ENCODE assay signal across 10 cellular contexts in the genomic region with DNA sequence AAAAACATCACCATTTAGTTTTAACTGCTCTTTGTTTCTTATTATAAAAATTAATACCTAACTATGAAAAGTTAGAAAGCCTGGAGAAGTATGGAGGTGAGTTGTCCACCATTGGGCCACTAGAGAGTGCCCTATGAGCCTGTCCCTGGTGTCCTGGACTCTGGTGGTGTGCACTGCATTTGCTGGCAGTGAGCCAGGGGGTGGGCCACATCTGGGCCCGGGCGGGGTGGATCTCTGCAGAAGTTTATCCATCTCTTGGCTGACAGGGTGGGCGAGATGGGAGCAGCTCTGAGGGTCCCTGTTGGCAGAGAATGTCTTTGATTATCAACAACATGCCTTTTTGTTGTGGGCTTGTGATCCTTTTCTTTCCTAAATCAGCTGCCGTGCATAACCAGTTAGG. TPM values are rescaled to one million over a fixed set of nuclear protein-coding genes. Genes with fewer than 3 reads are reported as not detected.
A peak's percentile ranks its signal among the peaks of the same experiment; 100 is the strongest.
DNase-seq lines count a peak whose midpoint lies in the region; ATAC-seq and TF ChIP-seq lines count a peak whose summit lies in the region.
"Had no signal": no experiment of that assay in that cellular context is flagged by ENCODE, and none has a peak within 500 bp of the region (broad histone marks: within the 10 kb centered on the region; RNA-seq: fewer than 3 reads in every experiment).

No MANE protein-coding gene starts in this region.

- intact Hi-C loops in MCF 10A (cut with micrococcal nuclease), result no loop called here

- no peaks in the 10 kb centered on the region for H3K9me3 Mint-ChIP-seq in MCF 10A (ENCODE audit: unreplicated experiment)
- no peaks in the 10 kb centered on the region for H3K9me3 Mint-ChIP-seq in nephron
- peaks cover 2% of the 10 kb centered on the region for H3K9me3 Mint-ChIP-seq in glutamatergic neuron (ENCODE audit: unreplicated experiment)
- H3K9me3 Mint-ChIP-seq in neural progenitor cell, result no peaks in the 10 kb centered on the region

- H3K4me3 ChIP-seq in DOHH2 (ENCODE audit: low read length) (peak overlapping the region; percentile 54), neural progenitor cell (no peak overlapping the region)

- CTCF ChIA-PET in MCF 10A (lab: Yijun Ruan, JAX), result interaction anchor here (0.6 to 0.9 kb wide), 2 partner anchors 12 to 36 kb away, joined by 3 read pairs; no protein-coding TSS in a partner anchor

- no peak overlapping the region for H2AFZ ChIP-seq in neural progenitor cell (replicated peaks)

- no peaks in the 10 kb centered on the region for H3K9me2 ChIP-seq in DOHH2 (replicated peaks; ENCODE audit: control insufficient read depth, low read length)

- H3K36me3 Mint-ChIP-seq in MCF 10A (ENCODE audit: insufficient read depth, unreplicated experiment) (peaks cover 37% of the 10 kb centered on the region), nephron (ENCODE audit: low read depth) (peaks cover 18% of the 10 kb centered on the region), glutamatergic neuron (ENCODE audit: unreplicated experiment) (no peaks in the 10 kb centered on the region), neural progenitor cell (peaks cover 31% of the 10 kb centered on the region)

- DNase-seq in MCF 10A (ENCODE audit: unreplicated experiment) (no peak), glutamatergic neuron (no peak), neural progenitor cell (ENCODE audit: low spot score) (no peak)
- DNase-seq: activated CD4-positive, alpha-beta T cell treated with anti-CD3 and anti-CD28 coated beads for 4 hours; NCI-H2171 treated with DMSO at 0.1 percent for 48 hours had no signal

- H3K9me3 ChIP-seq in DOHH2 (ENCODE audit: control insufficient read depth, insufficient read depth, low read length) (no peaks in the 10 kb centered on the region), neural progenitor cell (ENCODE audit: low read depth) (no peaks in the 10 kb centered on the region)

- H3K27me3 ChIP-seq in DOHH2 (ENCODE audit: control insufficient read depth, low read length) (no peaks in the 10 kb centered on the region), neural progenitor cell (no peaks in the 10 kb centered on the region)

- H3K9ac ChIP-seq in neural progenitor cell, result no peak overlapping the region

- H3K27me3 Mint-ChIP-seq in MCF 10A (ENCODE audit: insufficient read depth, unreplicated experiment), result no peaks in the 10 kb centered on the region
- no peaks in the 10 kb centered on the region for H3K27me3 Mint-ChIP-seq in nephron (ENCODE audit: low read depth)
- H3K27me3 Mint-ChIP-seq in glutamatergic neuron (ENCODE audit: unreplicated experiment), result no peaks in the 10 kb centered on the region
- no peaks in the 10 kb centered on the region for H3K27me3 Mint-ChIP-seq in neural progenitor cell (ENCODE audit: insufficient read depth, low read depth)

- H3K4me2 ChIP-seq in DOHH2 (ENCODE audit: low read length), result peak overlapping the region; percentile 70
- no peak overlapping the region for H3K4me2 ChIP-seq in neural progenitor cell

- TF ChIP-seq EP300 in Ishikawa (IDR thresholded peaks at IDR 0.05; ENCODE audit: borderline replicate concordance), result no peak

- POLR2A ChIA-PET in MCF 10A (lab: Yijun Ruan, JAX), result interaction anchor here (1.7 to 1.9 kb wide), 2 partner anchors 11 to 88 kb away, joined by 9 read pairs; a partner anchor contains a TSS

- no peak overlapping the region for H3K4me3 Mint-ChIP-seq in MCF 10A (ENCODE audit: unreplicated experiment)
- H3K4me3 Mint-ChIP-seq in nephron, result peak overlapping the region in 1 of 3 experiments; percentile 3
- H3K4me3 Mint-ChIP-seq in glutamatergic neuron (ENCODE audit: unreplicated experiment), result no peak overlapping the region
- H3K4me3 Mint-ChIP-seq in neural progenitor cell, result no peak overlapping the region

- no peak for TF ChIP-seq RAD21 in Ishikawa (IDR thresholded peaks at IDR 0.05; ENCODE audit: low read depth)

- H3K4me1 ChIP-seq in DOHH2 (ENCODE audit: control insufficient read depth, low read length) (peaks cover 78% of the 10 kb centered on the region), neural progenitor cell (peaks cover 6% of the 10 kb centered on the region)

- peaks cover 6% of the 10 kb centered on the region; the same call in 1 of the 2 replicates for H3F3A ChIP-seq in DOHH2 (ENCODE audit: control insufficient read depth, insufficient read depth)
- no peaks in the 10 kb centered on the region for H3F3A ChIP-seq in neural progenitor cell (ENCODE audit: low read depth)

- H3K27ac Mint-ChIP-seq in MCF 10A (ENCODE audit: low read depth, unreplicated experiment) (peak overlapping the region; percentile 61), nephron (peak overlapping the region; percentile 54 to 68 (median 59)), glutamatergic neuron (ENCODE audit: unreplicated experiment) (no peak overlapping the region), neural progenitor cell (no peak overlapping the region)

- H4K20me1 ChIP-seq in DOHH2 (ENCODE audit: control insufficient read depth, insufficient read depth, low read depth, low read length) (peaks cover 78% of the 10 kb centered on the region), neural progenitor cell (ENCODE audit: low read depth) (peaks cover 100% of the 10 kb centered on the region)

- no TSS peak for BruUV-seq in MCF 10A (replicated peaks; lab: Mats Ljungman, UMichigan)

- H3K79me2 ChIP-seq in DOHH2 (ENCODE audit: control insufficient read depth, low read length) (peaks cover 100% of the 10 kb centered on the region), neural progenitor cell (ENCODE audit: low read depth) (peaks cover 100% of the 10 kb centered on the region)

- H3K36me3 ChIP-seq in DOHH2 (ENCODE audit: control insufficient read depth, low read length), result peaks cover 86% of the 10 kb centered on the region
- no peaks in the 10 kb centered on the region for H3K36me3 ChIP-seq in neural progenitor cell

- no peak for TF ChIP-seq CTCF in DOHH2 (IDR thresholded peaks at IDR 0.05; ENCODE audit: low read depth, low read length, poor library complexity, severe bottlenecking)
- TF ChIP-seq CTCF in MCF 10A (IDR thresholded peaks at IDR 0.05; ENCODE audit: unreplicated experiment), result no peak
- TF ChIP-seq CTCF in nephron (IDR thresholded peaks at IDR 0.05; ENCODE audit: unreplicated experiment in 3 of 3), result no peak
- no peak for TF ChIP-seq CTCF in glutamatergic neuron (IDR thresholded peaks at IDR 0.05; ENCODE audit: partially characterized antibody, unreplicated experiment)
- TF ChIP-seq CTCF in neural progenitor cell (IDR thresholded peaks at IDR 0.05), result no peak

- H3K4me1 Mint-ChIP-seq in MCF 10A (ENCODE audit: insufficient read depth, unreplicated experiment) (peaks cover 49% of the 10 kb centered on the region), nephron (peaks cover 87% of the 10 kb centered on the region), glutamatergic neuron (ENCODE audit: low read depth, unreplicated experiment) (peaks cover 44% of the 10 kb centered on the region), neural progenitor cell (peaks cover 85% of the 10 kb centered on the region)

- peak overlapping the region; percentile 25 for H3K27ac ChIP-seq in DOHH2 (ENCODE audit: low read depth, low read length)
- no peak overlapping the region for H3K27ac ChIP-seq in neural progenitor cell

- ATAC-seq in HG02884 (IDR thresholded peaks at IDR 0.05; ENCODE audit: unreplicated experiment) (no peak), HG03175 (IDR thresholded peaks at IDR 0.05; ENCODE audit: unreplicated experiment) (no peak)

TF ChIP-seq in Ishikawa, 13 proteins besides CTCF, POLR2A, EP300 and RAD21:
- TF ChIP-seq NFIC (IDR thresholded peaks at IDR 0.05) (peak; percentile 32; the same call in 1 of the 2 replicates), ZBTB7A (IDR thresholded peaks at IDR 0.05; ENCODE audit: low read depth) (no peak)

RNA-seq across cellular contexts. Expression of a gene that starts 8.2 kb away (rescaled TPM):
- total RNA-seq in MCF 10A (2022) (25.6 and 27.6 TPM in 2 replicates), glutamatergic neuron (ENCODE audit: unreplicated experiment) (23.7 TPM), neural progenitor cell (ENCODE audit: low replicate concordance) (20.9 and 22.4 TPM in 2 replicates)

Comparison
In these comparisons a context has a peak if more than half of its experiments do, and no peak if none do; other contexts are left out.
1. H3K27ac Mint-ChIP-seq: peak in MCF 10A (single experiment) and nephron (3 of 3); none in glutamatergic neuron (single experiment) and neural progenitor cell (single experiment).